Comparison of ENCODE assay signal across 8 cellular contexts in genomic region chr2:219596954-219597551, GRCh38. TPM values are rescaled to one million over a fixed set of nuclear protein-coding genes. Genes with fewer than 3 reads are reported as not detected.
DNase-seq lines count a peak whose midpoint lies in the region; ATAC-seq, FAIRE-seq and TF ChIP-seq lines count a peak whose summit lies in the region.

No MANE protein-coding gene starts in this region.

- POLR2A ChIA-PET in PC-3 (lab: Charles Lee; ENCODE audit: unreplicated experiment) = interaction anchor here (0.5 to 1.1 kb wide), 6 partner anchors 26 to 209 kb away, joined by 3 to 11 read pairs (median 6); partner anchors contain the start of genes CHPF, GMPPA and OBSL1

- no peaks in the 10 kb centered on the region for H3F3A ChIP-seq in PC-3 (ENCODE audit: low read length, unreplicated experiment)

- no peaks in the 10 kb centered on the region for H3K9me2 ChIP-seq in PC-3 (replicated peaks; ENCODE audit: low read length)

- H3K9me3 Mint-ChIP-seq in endothelial cell (ENCODE audit: unreplicated experiment) (no peaks in the 10 kb centered on the region), natural killer cell (no peaks in the 10 kb centered on the region)

- H3K4me3 ChIP-seq in PC-3 (ENCODE audit: low read length) = peak overlapping the region; percentile 82

- CTCF ChIA-PET in PC-3 (lab: Charles Lee) = interaction anchor here (0.9 kb wide), 1 partner anchor 92 kb away, joined by 5 read pairs; no protein-coding TSS in a partner anchor

- H3K9ac ChIP-seq in PC-3 (ENCODE audit: low read length) = peak overlapping the region; percentile 94

- H3K27ac Mint-ChIP-seq in endothelial cell (ENCODE audit: unreplicated experiment) (peak overlapping the region; percentile 97), natural killer cell (peak overlapping the region; percentile 93 to 95)

- no peaks in the 10 kb centered on the region for H3K36me3 ChIP-seq in PC-3 (ENCODE audit: low read depth, low read length)

- TSS peak; percentile 89 for BruUV-seq in PC-3 (replicated peaks; lab: Mats Ljungman, UMichigan)

- peaks cover 15% of the 10 kb centered on the region for H3K4me1 Mint-ChIP-seq in endothelial cell (ENCODE audit: unreplicated experiment)
- H3K4me1 Mint-ChIP-seq in natural killer cell = peaks cover 26 to 29% of the 10 kb centered on the region in 2 donors

- H3K36me3 Mint-ChIP-seq in endothelial cell (ENCODE audit: low read depth, unreplicated experiment) (peaks cover 12% of the 10 kb centered on the region), natural killer cell (no peaks in the 10 kb centered on the region)

- peaks cover 7% of the 10 kb centered on the region for H3K79me2 ChIP-seq in PC-3 (ENCODE audit: low read length)

- H3K27me3 Mint-ChIP-seq in endothelial cell (ENCODE audit: unreplicated experiment) (peaks cover 2% of the 10 kb centered on the region), natural killer cell (ENCODE audit: low read depth in 2 of 2) (peaks cover 10 to 15% of the 10 kb centered on the region in 2 donors)

- H4K20me1 ChIP-seq in PC-3 (ENCODE audit: low read length) = no peaks in the 10 kb centered on the region

- H3K4me1 ChIP-seq in PC-3 (ENCODE audit: insufficient read depth, low read length) = peaks cover 15% of the 10 kb centered on the region

- no peak for TF ChIP-seq CTCF in PC-3 (conservative IDR thresholded peaks at IDR 0.05; ENCODE audit: low read depth, low read length)
- no peak for TF ChIP-seq CTCF in endothelial cell (IDR thresholded peaks at IDR 0.05; ENCODE audit: unreplicated experiment)
- TF ChIP-seq CTCF in natural killer cell (IDR thresholded peaks at IDR 0.05) = no peak

- intact Hi-C loops in PC-3 (cut with micrococcal nuclease) = loop anchor here (1.0 to 2.0 kb wide), 4 partner anchors 20 to 92 kb away; partner anchors contain the start of genes CHPF and OBSL1
- intact Hi-C loops in natural killer cell (cut with micrococcal nuclease) = no loop called here

- TF ChIP-seq POLR2A in GM12892 (IDR thresholded peaks at IDR 0.05; ENCODE audit: low read depth, low read length) = no peak

- DNase-seq in NCI-H1105 treated with DMSO at 0.1 percent for 48 hours (lab: John Stamatoyannopoulos, UW) (peak; percentile 27), NCI-H1105 (lab: John Stamatoyannopoulos, UW) (no peak), PC-3 (peak; percentile 15), endothelial cell (ENCODE audit: low spot score) (no peak), natural killer cell (no peak), GM12892 (ENCODE audit: insufficient read length) (no peak)

- peak; percentile 5 for ATAC-seq in HG02678 (IDR thresholded peaks at IDR 0.05; ENCODE audit: unreplicated experiment)
- ATAC-seq in PC-3 = peak; percentile 12
- no peak for ATAC-seq in natural killer cell
- no peak for ATAC-seq in activated CD4-positive, CD25-positive, alpha-beta regulatory T cell treated with anti-CD3 and anti-CD28 coated beads, Interleukin-2, amount 50 U/mL, for 24 hours

- H3K4me3 Mint-ChIP-seq in endothelial cell (ENCODE audit: unreplicated experiment) (peak overlapping the region; percentile 94), natural killer cell (peak overlapping the region; percentile 96)

- H3K4me2 ChIP-seq in PC-3 (ENCODE audit: low read length) = peak overlapping the region; percentile 94

- no peak for FAIRE-seq in GM12892 (lab: Jason Lieb, UNC)

- peak overlapping the region; percentile 88 for H2AFZ ChIP-seq in PC-3 (ENCODE audit: low read length)

- H3K9me3 ChIP-seq in PC-3 (ENCODE audit: low read length) = no peaks in the 10 kb centered on the region

- H3K27ac ChIP-seq in PC-3 (ENCODE audit: low read length) = peak overlapping the region; percentile 75

- H3K27me3 ChIP-seq in PC-3 (ENCODE audit: low read length) = no peaks in the 10 kb centered on the region

RNA-seq across cellular contexts. Expression of gene STK11IP, which starts 0.6 kb away (rescaled TPM):
- 17.7 and 26.4 TPM in 2 replicates for total RNA-seq in PC-3 (2014; rRNA removed)
- total RNA-seq in endothelial cell (ENCODE audit: unreplicated experiment) = 23.8 TPM
- total RNA-seq in natural killer cell = 10 to 100 TPM; 56.1 to 76.0 (median 65.2) TPM
- polyA plus RNA-seq in GM12892 (2012; ENCODE audit: missing spikeins) = 10.4 TPM

RNA-seq across cellular contexts. Expression of gene INHA, which starts 24.9 kb away (rescaled TPM):
- total RNA-seq in PC-3 (2014; rRNA removed) = 1.3 and 1.5 TPM in 2 replicates
- not detected for total RNA-seq in endothelial cell (ENCODE audit: unreplicated experiment)
- total RNA-seq in natural killer cell = not detected
- not detected for polyA plus RNA-seq in GM12892 (2012; ENCODE audit: missing spikeins)

RNA-seq across cellular contexts. Expression of gene OBSL1, which starts 25.7 kb away (rescaled TPM):
- total RNA-seq in PC-3 (2014; rRNA removed) (122 and 148 TPM in 2 replicates), endothelial cell (ENCODE audit: unreplicated experiment) (53.4 TPM), natural killer cell (1 to 10 TPM in 1 of 3 donors, under 1 TPM in 2; 0.07 to 8.8 (median 0.32) TPM)
- polyA plus RNA-seq in GM12892 (2012; ENCODE audit: missing spikeins) = not detected

RNA-seq across cellular contexts. Expression of gene SLC4A3, which starts 30.4 kb away (rescaled TPM):
- total RNA-seq in PC-3 (2014; rRNA removed) (11.6 and 14.3 TPM in 2 replicates), endothelial cell (ENCODE audit: unreplicated experiment) (2.1 TPM), natural killer cell (under 1 TPM in 2 of 3 donors, not detected in 1; 0.15 to 0.45 TPM)
- polyA plus RNA-seq in GM12892 (2012; ENCODE audit: missing spikeins) = not detected

RNA-seq across cellular contexts. Expression of gene TMEM198, which starts 53.2 kb away (rescaled TPM):
- total RNA-seq in PC-3 (2014; rRNA removed) = 1.1 and 5.2 TPM in 2 replicates
- not detected for total RNA-seq in endothelial cell (ENCODE audit: unreplicated experiment)
- 1 to 10 TPM; 1.7 to 2.3 (median 1.8) TPM for total RNA-seq in natural killer cell
- polyA plus RNA-seq in GM12892 (2012; ENCODE audit: missing spikeins) = 0.19 TPM

Comparison
In these comparisons a context has a peak if more than half of its experiments do, and no peak if none do; other contexts are left out.
1. DNase-seq: peak in NCI-H1105 treated with DMSO at 0.1 percent for 48 hours (single experiment) and PC-3 (single experiment); none in NCI-H1105 (single experiment), endothelial cell (single experiment), natural killer cell (single experiment) and GM12892 (single experiment).
2. ATAC-seq: peak in HG02678 (single experiment) and PC-3 (single experiment); none in natural killer cell (0 of 3) and activated CD4-positive, CD25-positive, alpha-beta regulatory T cell treated with anti-CD3 and anti-CD28 coated beads, Interleukin-2, amount 50 U/mL, for 24 hours (0 of 2).